ENCODE assay signal across 8 cellular contexts in the genomic region with DNA sequence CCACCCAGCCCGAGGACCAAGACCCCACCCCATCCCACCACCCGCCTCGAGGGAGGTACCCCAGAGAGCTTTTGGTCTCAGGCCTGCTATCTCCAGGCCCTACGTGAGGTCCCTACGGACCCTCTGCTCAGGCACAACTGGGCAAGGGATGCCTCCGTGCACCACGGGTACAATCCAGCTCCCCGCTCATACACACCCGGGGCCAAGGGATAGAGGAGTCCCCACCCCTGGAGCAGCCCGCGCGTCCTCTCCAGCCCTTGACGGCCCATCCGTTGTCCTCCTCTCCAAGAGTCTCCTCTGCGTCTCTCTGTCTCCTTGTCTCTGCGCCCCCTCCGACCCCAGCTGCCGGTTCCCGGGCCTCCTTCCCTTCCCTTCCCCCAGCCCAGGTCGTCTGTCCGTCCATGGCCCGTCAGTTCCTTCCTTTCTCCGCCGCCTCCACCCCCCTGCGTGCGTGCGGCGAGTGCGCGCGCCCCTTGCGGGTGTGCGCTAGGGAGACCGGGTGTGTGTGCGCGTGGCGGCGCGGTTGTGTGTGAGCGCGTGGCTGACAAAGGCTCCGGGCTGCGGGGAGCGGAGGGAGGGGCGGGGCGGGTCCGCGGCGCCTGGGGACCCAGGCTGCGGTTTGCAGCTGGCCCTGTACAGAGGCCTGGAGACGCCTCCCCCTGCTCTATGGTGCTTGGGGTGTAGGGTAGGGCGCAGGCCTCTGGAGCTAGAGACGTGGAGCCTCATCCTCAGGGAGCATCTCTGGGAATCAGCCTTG. TPM values are rescaled to one million over a fixed set of nuclear protein-coding genes. Genes with fewer than 3 reads are reported as not detected.
DNase-seq lines count a peak whose midpoint lies in the region; ATAC-seq and TF ChIP-seq lines count a peak whose summit lies in the region.

No MANE protein-coding gene starts in this region.

- no peak overlapping the region for H3K27ac Mint-ChIP-seq in MCF 10A (ENCODE audit: low read depth, unreplicated experiment)
- no peak overlapping the region for H3K27ac Mint-ChIP-seq in activated T-helper 17 cell treated with anti-CD3 and anti-CD28 coated beads, Interleukin-2, amount 50 U/mL, for 72 hours

- no peaks in the 10 kb centered on the region for H3K9me3 Mint-ChIP-seq in MCF 10A (ENCODE audit: unreplicated experiment)
- no peaks in the 10 kb centered on the region for H3K9me3 Mint-ChIP-seq in activated T-helper 17 cell treated with anti-CD3 and anti-CD28 coated beads, Interleukin-2, amount 50 U/mL, for 72 hours

- no peak for DNase-seq in breast epithelium (ENCODE audit: low spot score in 2 of 2)
- no peak for DNase-seq in MCF 10A (ENCODE audit: unreplicated experiment)
- peak in 39 of 51 donors; percentile 9 to 77 (median 40) for DNase-seq in hypothalamus (lab: John Stamatoyannopoulos, UW)
- DNase-seq in retinal pigment epithelial cell (ENCODE audit: low read depth): no peak
- no peak for DNase-seq in AG08395 (ENCODE audit: low spot score)
- no peak for DNase-seq in NCI-H446 treated with DMSO at 0.1 percent for 48 hours (lab: John Stamatoyannopoulos, UW)
- no peak for DNase-seq in GM19240 (ENCODE audit: insufficient read length, low spot score)

- H3K27me3 ChIP-seq in breast epithelium: peaks cover 11 to 28% of the 10 kb centered on the region in 2 donors

- peaks cover 5% of the 10 kb centered on the region for H3K36me3 Mint-ChIP-seq in MCF 10A (ENCODE audit: insufficient read depth, unreplicated experiment)
- H3K36me3 Mint-ChIP-seq in activated T-helper 17 cell treated with anti-CD3 and anti-CD28 coated beads, Interleukin-2, amount 50 U/mL, for 72 hours (ENCODE audit: low read depth): no peaks in the 10 kb centered on the region

- TF ChIP-seq CTCF in breast epithelium (IDR thresholded peaks at IDR 0.05): no peak
- TF ChIP-seq CTCF in MCF 10A (IDR thresholded peaks at IDR 0.05; ENCODE audit: unreplicated experiment): no peak
- TF ChIP-seq CTCF in retinal pigment epithelial cell (conservative IDR thresholded peaks at IDR 0.05; ENCODE audit: low read depth, low read length): no peak

- TF ChIP-seq POLR2A in breast epithelium (IDR thresholded peaks at IDR 0.05): no peak

- no peaks in the 10 kb centered on the region for H3K9me3 ChIP-seq in breast epithelium

- peaks cover 54% of the 10 kb centered on the region for H3K27me3 Mint-ChIP-seq in MCF 10A (ENCODE audit: insufficient read depth, unreplicated experiment)
- H3K27me3 Mint-ChIP-seq in activated T-helper 17 cell treated with anti-CD3 and anti-CD28 coated beads, Interleukin-2, amount 50 U/mL, for 72 hours: peaks cover 28% of the 10 kb centered on the region

- CTCF ChIA-PET in MCF 10A (lab: Yijun Ruan, JAX): no interaction called here

- intact Hi-C loops in breast epithelium (cut with DNase I; ENCODE audit: low total_unique reads): loop anchor here (10.0 kb wide), 1 partner anchor 1465 kb away; no protein-coding TSS in a partner anchor
- intact Hi-C loops in MCF 10A (cut with micrococcal nuclease): no loop called here

- BruUV-seq in MCF 10A (replicated peaks; lab: Mats Ljungman, UMichigan): no TSS peak

- ATAC-seq in activated T-helper 17 cell treated with anti-CD3 and anti-CD28 coated beads, Interleukin-2, amount 50 U/mL, for 72 hours (replicated peaks): peak; percentile 19

- POLR2A ChIA-PET in MCF 10A (lab: Yijun Ruan, JAX): no interaction called here

- H3K36me3 ChIP-seq in breast epithelium: no peaks in the 10 kb centered on the region

- H3K27ac ChIP-seq in breast epithelium: peak overlapping the region; percentile 10 to 35

- H3K4me1 ChIP-seq in breast epithelium: peaks cover 0 to 6% of the 10 kb centered on the region in 2 donors

- H3K4me1 Mint-ChIP-seq in MCF 10A (ENCODE audit: insufficient read depth, unreplicated experiment): peaks cover 7% of the 10 kb centered on the region
- H3K4me1 Mint-ChIP-seq in activated T-helper 17 cell treated with anti-CD3 and anti-CD28 coated beads, Interleukin-2, amount 50 U/mL, for 72 hours: peaks cover 21% of the 10 kb centered on the region

- H3K4me3 Mint-ChIP-seq in MCF 10A (ENCODE audit: unreplicated experiment): no peak overlapping the region
- peak overlapping the region; percentile 67 for H3K4me3 Mint-ChIP-seq in activated T-helper 17 cell treated with anti-CD3 and anti-CD28 coated beads, Interleukin-2, amount 50 U/mL, for 72 hours

- H3K4me3 ChIP-seq in breast epithelium (peak overlapping the region; percentile 48 to 62 (median 50)), retinal pigment epithelial cell (ENCODE audit: low read length) (peak overlapping the region; percentile 91)

RNA-seq across cellular contexts. Expression of a gene that starts 0.9 kb away (rescaled TPM):
- total RNA-seq in breast epithelium (10 to 100 TPM in 2 of 3 donors, 1 to 10 TPM in 1; 5.3 to 14.1 (median 11.5) TPM), MCF 10A (2022) (not detected in 2 replicates)
- total RNA-seq in activated T-helper 17 cell treated with anti-CD3 and anti-CD28 coated beads, Interleukin-2, amount 50 U/mL, for 72 hours: under 1 TPM in 1 of 2 donors, not detected in 1; 0.45 TPM

RNA-seq across cellular contexts. Expression of a gene that starts 55.6 kb away (rescaled TPM):
- total RNA-seq in breast epithelium (10 to 100 TPM; 26.9 to 61.6 (median 50.1) TPM), MCF 10A (2022) (78.3 and 123 TPM in 2 replicates)
- total RNA-seq in activated T-helper 17 cell treated with anti-CD3 and anti-CD28 coated beads, Interleukin-2, amount 50 U/mL, for 72 hours: 10 to 100 TPM; 47.5 to 95.4 TPM

Comparison
In these comparisons a context has a peak if more than half of its experiments do, and no peak if none do; other contexts are left out.
1. DNase-seq: peak in hypothalamus (39 of 51); none in breast epithelium (0 of 2), MCF 10A (single experiment), retinal pigment epithelial cell (single experiment), AG08395 (single experiment), NCI-H446 treated with DMSO at 0.1 percent for 48 hours (single experiment) and GM19240 (single experiment).